In the genomic region with DNA sequence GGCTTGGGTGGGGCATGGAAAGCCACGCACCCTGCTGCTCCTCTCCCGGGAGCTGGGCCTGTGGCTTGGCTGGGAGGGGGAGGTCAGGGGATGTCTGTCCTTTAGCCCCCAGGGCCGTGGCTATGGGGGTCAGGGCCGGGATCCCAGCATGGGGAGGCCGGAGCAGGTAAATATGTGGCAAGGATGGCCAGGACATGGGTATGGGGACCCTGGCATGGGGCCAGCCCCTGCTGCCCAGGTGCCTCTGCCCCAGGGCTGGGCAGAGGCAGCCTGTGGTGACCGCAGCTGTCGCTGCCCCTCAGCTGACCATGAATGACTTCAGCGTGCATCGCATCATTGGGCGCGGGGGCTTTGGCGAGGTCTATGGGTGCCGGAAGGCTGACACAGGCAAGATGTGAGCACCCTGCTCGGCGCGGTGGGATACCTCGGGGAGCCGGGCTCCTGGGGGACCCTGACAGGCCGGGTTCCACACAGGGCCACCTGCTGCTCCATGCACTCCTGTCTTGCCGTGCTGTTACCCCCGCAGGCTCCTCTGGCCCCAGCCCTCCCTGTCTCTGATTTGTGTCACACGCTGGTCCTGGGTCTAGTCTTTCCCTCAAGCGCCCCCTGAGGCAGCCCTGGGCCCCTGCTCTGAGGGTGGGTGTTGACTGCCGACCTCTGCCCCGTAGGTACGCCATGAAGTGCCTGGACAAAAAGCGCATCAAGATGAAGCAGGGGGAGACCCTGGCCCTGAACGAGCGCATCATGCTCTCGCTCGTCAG, we compare ENCODE assay signal across 14 cellular contexts. TPM values are rescaled to one million over a fixed set of nuclear protein-coding genes. Genes with fewer than 3 reads are reported as not detected.
DNase-seq lines count a peak whose midpoint lies in the region; ATAC-seq and TF ChIP-seq lines count a peak whose summit lies in the region.
"Had no signal": no experiment of that assay in that cellular context is flagged by ENCODE, and none has a peak within 500 bp of the region (broad histone marks: within the 10 kb centered on the region; RNA-seq: fewer than 3 reads in every experiment).

No MANE protein-coding gene starts in this region.

- 98% methylated on average over 10 of the region's 31 CpGs; no CpG with 5 or more reads in 1 of the 2 donors for WGBS in esophagus squamous epithelium, 2 donors

- no peak for TF ChIP-seq CTCF in esophagus squamous epithelium (IDR thresholded peaks at IDR 0.05)
- TF ChIP-seq CTCF in neutrophil (IDR thresholded peaks at IDR 0.05) = no peak
- no peak for TF ChIP-seq CTCF in coronary artery (IDR thresholded peaks at IDR 0.05)

- H3K9me3 ChIP-seq in esophagus squamous epithelium (no peaks in the 10 kb centered on the region), neutrophil (no peaks in the 10 kb centered on the region)

- DNase-seq in stimulated activated CD4-positive, alpha-beta T cell treated with anti-CD3 and anti-CD28 coated beads, Interleukin-1b, Interleukin-23, amount 100 ng/mL, for 48 hours = peak; percentile 2
- no peak for DNase-seq in stimulated activated CD4-positive, alpha-beta T cell treated with anti-CD3 and anti-CD28 coated beads, Interleukin-4, amount 100 ng/mL, for 4 hours
- DNase-seq in esophagus squamous epithelium (lab: John Stamatoyannopoulos, UW) (no peak), coronary artery (ENCODE audit: low spot score) (no peak)
- DNase-seq: activated CD4-positive, alpha-beta T cell treated with anti-CD3 and anti-CD28 coated beads for 1 hour; Karpas-422; NCI-H146; OCI-M1; trophoblast cell had no signal

- H3K4me3 ChIP-seq in esophagus squamous epithelium = no peak overlapping the region
- peak overlapping the region; percentile 95 to 97 for H3K4me3 ChIP-seq in neutrophil (ENCODE audit: low read depth in 1 of 2, low read length in 1 of 2)
- H3K4me3 ChIP-seq in coronary artery = no peak overlapping the region
- H3K4me3 ChIP-seq: smooth muscle cell had no signal

- H3K27me3 ChIP-seq in esophagus squamous epithelium = no peaks in the 10 kb centered on the region
- no peaks in the 10 kb centered on the region for H3K27me3 ChIP-seq in neutrophil

- peaks cover 62 to 82% (median 69%) of the 10 kb centered on the region in 3 donors for H3K36me3 ChIP-seq in esophagus squamous epithelium
- H3K36me3 ChIP-seq in neutrophil = peaks cover 72% of the 10 kb centered on the region

- peak overlapping the region in 3 of 4 donors; percentile 97 to 98 (median 97) for H3K27ac ChIP-seq in esophagus squamous epithelium
- peak overlapping the region; percentile 99 for H3K27ac ChIP-seq in neutrophil
- peak overlapping the region in 1 of 2 donors; percentile 88 for H3K27ac ChIP-seq in coronary artery

- TF ChIP-seq POLR2A in esophagus squamous epithelium (IDR thresholded peaks at IDR 0.05) = no peak

- ATAC-seq in HG03039 (IDR thresholded peaks at IDR 0.05; ENCODE audit: unreplicated experiment) = no peak
- ATAC-seq in GM21576 (IDR thresholded peaks at IDR 0.05; ENCODE audit: unreplicated experiment) = no peak
- ATAC-seq in GM19397 (IDR thresholded peaks at IDR 0.05; ENCODE audit: unreplicated experiment) = no peak

- H3K4me1 ChIP-seq in esophagus squamous epithelium = peaks cover 31 to 73% (median 36%) of the 10 kb centered on the region in 3 donors
- H3K4me1 ChIP-seq in neutrophil (ENCODE audit: control insufficient read depth in 1 of 2, insufficient read depth in 1 of 2, low read depth in 1 of 2, low read length in 1 of 2) = peaks cover 99% of the 10 kb centered on the region in 2 experiments

- intact Hi-C loops in esophagus squamous epithelium (cut with DNase I) = no loop called here

RNA-seq across cellular contexts. Expression of a gene that starts 8.1 kb away (rescaled TPM):
- total RNA-seq in esophagus squamous epithelium = 10 to 100 TPM; 27.4 to 50.6 (median 41.6) TPM

RNA-seq across cellular contexts. Expression of a gene that starts 14.7 kb away (rescaled TPM):
- 10 to 100 TPM; 54.1 to 93.2 (median 68.5) TPM for total RNA-seq in esophagus squamous epithelium

RNA-seq across cellular contexts. Expression of a gene that starts 22.4 kb away (rescaled TPM):
- 10 to 100 TPM; 51.4 to 78.4 (median 64.8) TPM for total RNA-seq in esophagus squamous epithelium

Comparison
In these comparisons a context has a peak if more than half of its experiments do, and no peak if none do; other contexts are left out.
1. H3K4me3 ChIP-seq: peak in neutrophil (2 of 2); none in esophagus squamous epithelium (0 of 4) and coronary artery (single experiment).